8 cellular contexts compared by ENCODE assay signal in the genomic region with DNA sequence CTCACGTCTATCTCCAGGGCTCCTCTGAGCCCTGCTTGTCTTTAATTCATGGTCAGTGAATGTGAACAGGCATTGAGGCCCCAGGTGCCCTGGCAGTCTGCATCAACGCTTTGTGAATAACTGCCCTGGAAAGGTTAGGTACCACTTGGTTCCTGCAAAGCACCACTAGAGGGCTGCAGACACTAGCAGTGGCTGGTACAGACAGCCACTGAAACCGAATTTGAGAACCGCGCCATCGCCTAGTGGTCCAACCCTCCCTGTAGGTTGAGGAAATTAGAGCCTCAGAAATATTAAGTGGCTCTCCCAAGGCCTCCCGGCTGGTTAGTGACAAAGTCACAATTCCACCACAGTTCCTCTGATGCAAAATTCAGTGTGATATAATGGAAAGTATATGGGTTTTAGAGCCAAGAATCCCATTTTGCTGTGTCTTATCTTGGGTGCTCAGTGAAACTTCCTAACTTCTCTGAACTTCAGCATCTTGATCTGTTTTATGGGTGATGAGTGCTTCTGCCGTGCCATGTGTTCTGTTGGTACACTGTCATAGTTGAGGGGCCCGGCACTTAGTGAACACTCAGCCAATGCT. TPM values are rescaled to one million over a fixed set of nuclear protein-coding genes. Genes with fewer than 3 reads are reported as not detected.
A peak's percentile ranks its signal among the peaks of the same experiment; 100 is the strongest.
DNase-seq lines count a peak whose midpoint lies in the region; ATAC-seq, FAIRE-seq and TF ChIP-seq lines count a peak whose summit lies in the region.

No MANE protein-coding gene starts in this region.

- H3K27ac ChIP-seq in Panc1 (ENCODE audit: low read length) (no peak overlapping the region), thoracic aorta (no peak overlapping the region)

- H3K9me3 ChIP-seq in Panc1 (ENCODE audit: control insufficient read depth, insufficient read depth, low read depth, low read length), result no peaks in the 10 kb centered on the region
- no peaks in the 10 kb centered on the region for H3K9me3 ChIP-seq in thoracic aorta

- POLR2A ChIA-PET in Panc1 (lab: Charles Lee), result no interaction called here

- H3K4me1 Mint-ChIP-seq in activated T-cell treated with anti-CD3 and anti-CD28 coated beads, Interleukin-2, amount 50 U/mL, for 72 hours (ENCODE audit: low read depth), result no peaks in the 10 kb centered on the region

- in situ Hi-C loops in KBM-7 (cut with MboI; ENCODE audit: low pct_unique_long_range_greater_than_20kb, low sequenced_read_pairs) (loop anchor here (25.0 kb wide), 1 partner anchor 92 kb away; no protein-coding TSS in a partner anchor), Panc1 (cut with HindIII; ENCODE audit: low pct_unique_long_range_greater_than_20kb, low sequenced_read_pairs) (no loop called here)

- FAIRE-seq in D721Med (lab: Jason Lieb, UNC), result no peak

- intact Hi-C loops in Panc1 (cut with micrococcal nuclease; ENCODE audit: unreplicated experiment), result loop anchor here (2.0 to 5.0 kb wide), 3 partner anchors 132 to 398 kb away; no protein-coding TSS in a partner anchor

- CTCF ChIA-PET in Panc1 (lab: Charles Lee), result no interaction called here

- no peak overlapping the region for H3K27ac Mint-ChIP-seq in activated T-cell treated with anti-CD3 and anti-CD28 coated beads, Interleukin-2, amount 50 U/mL, for 72 hours

- peak; percentile 100 for TF ChIP-seq CTCF in D721Med (IDR thresholded peaks at IDR 0.05; ENCODE audit: insufficient read depth, missing control alignments)
- TF ChIP-seq CTCF in Panc1 (IDR thresholded peaks at IDR 0.05), result peak; percentile 95
- TF ChIP-seq CTCF in fibroblast of the aortic adventitia (IDR thresholded peaks at IDR 0.05; ENCODE audit: insufficient read depth, low read length), result peak; percentile 99
- peak; percentile 91 for TF ChIP-seq CTCF in thoracic aorta (IDR thresholded peaks at IDR 0.05)

- BruUV-seq in Panc1 (replicated peaks; lab: Mats Ljungman, UMichigan), result no TSS peak

- no peaks in the 10 kb centered on the region for H3K4me1 ChIP-seq in Panc1 (ENCODE audit: control insufficient read depth, insufficient read depth, low read length)
- peaks cover 3 to 12% of the 10 kb centered on the region in 2 donors for H3K4me1 ChIP-seq in thoracic aorta (ENCODE audit: control insufficient read depth in 1 of 2, low read depth in 2 of 2)

- H3K27me3 ChIP-seq in Panc1 (ENCODE audit: control insufficient read depth, insufficient read depth, low read length), result 0 out of 2 replicates have a peak, but pooled peaks cover under 1% of the 10 kb centered on the region
- H3K27me3 ChIP-seq in thoracic aorta (replicated peaks; ENCODE audit: insufficient read depth), result no peaks in the 10 kb centered on the region

- H3K9me3 Mint-ChIP-seq in activated T-cell treated with anti-CD3 and anti-CD28 coated beads, Interleukin-2, amount 50 U/mL, for 72 hours, result no peaks in the 10 kb centered on the region

- H3K36me3 ChIP-seq in Panc1 (ENCODE audit: control insufficient read depth, insufficient read depth, low read length) (no peaks in the 10 kb centered on the region), thoracic aorta (no peaks in the 10 kb centered on the region)

- ATAC-seq in GM21390 (IDR thresholded peaks at IDR 0.05; ENCODE audit: unreplicated experiment) (peak; percentile 93), Panc1 (peak; percentile 99), thoracic aorta (ENCODE audit: insufficient number of reproducible peaks, low FRiP score, low read depth) (peak; percentile 88)
- ATAC-seq in activated T-cell treated with anti-CD3 and anti-CD28 coated beads, Interleukin-2, amount 50 U/mL, for 72 hours (replicated peaks in 1 of 2), result peak; percentile 98 to 99

- H3K4me3 Mint-ChIP-seq in activated T-cell treated with anti-CD3 and anti-CD28 coated beads, Interleukin-2, amount 50 U/mL, for 72 hours, result no peak overlapping the region

- H3K27me3 Mint-ChIP-seq in activated T-cell treated with anti-CD3 and anti-CD28 coated beads, Interleukin-2, amount 50 U/mL, for 72 hours (ENCODE audit: low read depth), result no peaks in the 10 kb centered on the region

- DNase-seq in D721Med (ENCODE audit: insufficient read length, low spot score), result peak; percentile 49
- DNase-seq in KBM-7, result peak; percentile 58
- peak; percentile 46 for DNase-seq in Panc1 (ENCODE audit: low read depth, low spot score)
- DNase-seq in activated T-cell treated with anti-CD3 and anti-CD28 coated beads, Interleukin-2, amount 50 U/mL, for 72 hours, result peak; percentile 72 to 78
- peak; percentile 88 for DNase-seq in fibroblast of the aortic adventitia (ENCODE audit: low read depth)
- DNase-seq in occipital lobe (lab: John Stamatoyannopoulos, UW), result peak; percentile 59
- DNase-seq in thoracic aorta (ENCODE audit: low spot score), result peak; percentile 30

- H3K4me3 ChIP-seq in Panc1 (ENCODE audit: low read depth in 2 of 2, low read length in 2 of 2) (no peak overlapping the region), fibroblast of the aortic adventitia (ENCODE audit: low read depth, low read length) (no peak overlapping the region), thoracic aorta (no peak overlapping the region)

- no peaks in the 10 kb centered on the region for H3K36me3 Mint-ChIP-seq in activated T-cell treated with anti-CD3 and anti-CD28 coated beads, Interleukin-2, amount 50 U/mL, for 72 hours (ENCODE audit: insufficient read depth in 2 of 2)

RNA-seq across cellular contexts. Expression of gene BCL9, which starts 46.2 kb away (rescaled TPM):
- total RNA-seq in Panc1 (2021; ENCODE audit: unreplicated experiment) (25.1 TPM), fibroblast of the aortic adventitia (ENCODE audit: low replicate concordance) (1.6 and 8.9 TPM in 2 replicates), occipital lobe (14.7 TPM), thoracic aorta (10 to 100 TPM; 11.0 to 18.6 TPM)
- 13.8 TPM for polyA plus RNA-seq in Panc1 (2012; ENCODE audit: insufficient read length)
- 10 to 100 TPM; 21.5 to 22.2 TPM for total RNA-seq in activated T-cell treated with anti-CD3 and anti-CD28 coated beads, Interleukin-2, amount 50 U/mL, for 72 hours

Comparison
In these comparisons a context has a peak if more than half of its experiments do, and no peak if none do; other contexts are left out.
1. DNase-seq: peak in every context shown above with its lines; median percentile 88 in fibroblast of the aortic adventitia; 75 in activated T-cell treated with anti-CD3 and anti-CD28 coated beads, Interleukin-2, amount 50 U/mL, for 72 hours; 59 in occipital lobe; 58 in KBM-7; 49 in D721Med; 46 in Panc1; 30 in thoracic aorta.